ENCODE assay signal across 8 cellular contexts in the genomic region with DNA sequence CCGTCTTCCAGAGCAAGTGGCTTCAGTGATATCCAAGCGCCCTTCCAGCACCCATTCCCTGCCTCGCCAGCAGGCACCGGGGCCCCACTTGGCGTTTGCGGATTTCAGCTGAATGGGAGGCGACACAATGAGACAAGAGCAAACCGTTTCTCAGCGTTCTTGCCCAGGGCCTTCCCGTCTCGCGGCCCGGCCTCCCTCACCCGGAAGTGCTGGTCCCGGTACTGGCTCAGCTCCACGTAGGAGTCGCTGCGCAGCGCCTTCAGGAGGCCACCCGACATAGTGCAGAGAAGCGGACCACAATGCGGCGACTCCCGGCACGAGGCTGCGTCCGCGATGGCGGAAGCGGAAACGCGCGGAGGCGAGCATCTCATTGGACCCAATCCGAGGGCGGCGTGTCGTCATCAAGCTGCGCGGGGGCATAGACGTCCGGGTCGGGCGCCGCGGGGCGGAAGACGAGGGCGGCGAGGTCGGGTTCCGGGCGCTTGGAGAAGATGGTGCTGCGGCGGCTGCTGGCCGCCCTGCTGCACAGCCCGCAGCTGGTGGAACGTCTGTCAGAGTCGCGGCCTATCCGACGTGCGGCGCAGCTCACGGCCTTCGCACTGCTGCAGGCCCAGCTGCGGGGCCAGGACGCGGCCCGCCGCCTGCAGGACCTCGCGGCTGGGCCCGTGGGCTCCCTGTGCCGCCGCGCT. TPM values are rescaled to one million over a fixed set of nuclear protein-coding genes. Genes with fewer than 3 reads are reported as not detected.
DNase-seq lines count a peak whose midpoint lies in the region; ATAC-seq and TF ChIP-seq lines count a peak whose summit lies in the region.

NCBP2 (minus strand) TSS at position 303 of the 689 bp plus-strand sequence; CDS start at position 278, 25 bp downstream.

- H3K27ac ChIP-seq in ovary (peak within 1 kb of the TSS; percentile 42 to 82), thyroid gland (peak within 1 kb of the TSS; percentile 51 to 79 (median 63))

- H3K4me3 ChIP-seq in GM12865 (ENCODE audit: low read depth, low read length): peak within 1 kb of the TSS; percentile 86
- peak within 1 kb of the TSS; percentile 99 for H3K4me3 ChIP-seq in ovary
- peak within 1 kb of the TSS; percentile 67 to 100 (median 96) for H3K4me3 ChIP-seq in thyroid gland (replicated peaks in 1 of 3)

- H3K9me3 Mint-ChIP-seq in activated naive CD8-positive, alpha-beta T cell treated with anti-CD3 and anti-CD28 coated beads for 36 hours: no peaks in the 10 kb centered on the region

- TF ChIP-seq POLR2A in ovary (IDR thresholded peaks at IDR 0.05) (peak; percentile 61), thyroid gland (IDR thresholded peaks at IDR 0.05) (peak; percentile 52 to 81)

- H3K9me3 ChIP-seq in ovary (no peaks in the 10 kb centered on the region), thyroid gland (no peaks in the 10 kb centered on the region)

- H3K4me1 ChIP-seq in ovary (ENCODE audit: insufficient read depth): peaks cover 11% of the 10 kb centered on the region
- H3K4me1 ChIP-seq in thyroid gland: peaks cover 14 to 19% of the 10 kb centered on the region in 2 donors

- H3K4me3 Mint-ChIP-seq in activated naive CD8-positive, alpha-beta T cell treated with anti-CD3 and anti-CD28 coated beads for 36 hours: peak within 1 kb of the TSS; percentile 100

- H3K36me3 ChIP-seq in ovary (no peaks in the 10 kb centered on the region), thyroid gland (peaks cover 17% of the 10 kb centered on the region in 2 donors)

- H3K27ac Mint-ChIP-seq in activated naive CD8-positive, alpha-beta T cell treated with anti-CD3 and anti-CD28 coated beads for 36 hours: peak within 1 kb of the TSS; percentile 97

- H3K27me3 ChIP-seq in ovary (no peaks in the 10 kb centered on the region), thyroid gland (no peaks in the 10 kb centered on the region)

- peaks cover 4% of the 10 kb centered on the region for H3K27me3 Mint-ChIP-seq in activated naive CD8-positive, alpha-beta T cell treated with anti-CD3 and anti-CD28 coated beads for 36 hours

- WGBS in ovary, 3 donors: 0 to 1% (median 0%) methylated on average over 47 to 77 of the region's 77 CpGs
- 0% methylated on average over 16 to 44 of the region's 77 CpGs for WGBS in thyroid gland, 2 donors

- ATAC-seq in HG02642 (IDR thresholded peaks at IDR 0.05; ENCODE audit: poor library complexity, unreplicated experiment): peak; percentile 91

- TF ChIP-seq CTCF in GM12865 (IDR thresholded peaks at IDR 0.05; ENCODE audit: insufficient read depth, low read depth, low read length, missing control alignments) (peak; percentile 78), ovary (IDR thresholded peaks at IDR 0.05) (peak; percentile 39 to 73 (median 60)), thyroid gland (IDR thresholded peaks at IDR 0.05) (peak in 5 of 6 experiments; percentile 37 to 77 (median 55))

- H3K4me1 Mint-ChIP-seq in activated naive CD8-positive, alpha-beta T cell treated with anti-CD3 and anti-CD28 coated beads for 36 hours: peaks cover 45% of the 10 kb centered on the region

- intact Hi-C loops in head of caudate nucleus (cut with DNase I) (loop anchor here (1.0 to 5.0 kb wide), 2 partner anchors 75 to 205 kb away; partner anchors contain the start of genes PAK2 and SENP5), ovary (cut with DNase I) (loop anchor here in 1 of 4 donors (5.0 kb wide), 1 partner anchor 75 kb away; the partner anchor contains the start of gene SENP5), thyroid gland (cut with DNase I) (loop anchor here (2.0 kb wide), 1 partner anchor 74 kb away; no protein-coding TSS in a partner anchor)

- peak; percentile 99 for DNase-seq in GM12865 (ENCODE audit: low read depth)
- peak; percentile 100 for DNase-seq in NCI-H1105 (lab: John Stamatoyannopoulos, UW)
- DNase-seq in SKM-1 treated with dmso at 0.1 percent for 144 hours (lab: John Stamatoyannopoulos, UW; ENCODE audit: unreplicated experiment): peak; percentile 93
- peak; percentile 100 for DNase-seq in activated naive CD8-positive, alpha-beta T cell treated with anti-CD3 and anti-CD28 coated beads for 36 hours
- DNase-seq in head of caudate nucleus: peak; percentile 90 to 99 (median 97)
- DNase-seq in ovary: peak; percentile 98 to 99 (median 99)
- DNase-seq in thyroid gland: peak; percentile 98 to 99

- no peak for TF ChIP-seq EP300 in ovary (IDR thresholded peaks at IDR 0.05)

- H3K36me3 Mint-ChIP-seq in activated naive CD8-positive, alpha-beta T cell treated with anti-CD3 and anti-CD28 coated beads for 36 hours: peaks cover 56% of the 10 kb centered on the region

RNA-seq across cellular contexts. Expression of gene NCBP2, which starts in this region (rescaled TPM):
- total RNA-seq in activated naive CD8-positive, alpha-beta T cell treated with anti-CD3 and anti-CD28 coated beads for 36 hours: 100 to 1,000 TPM; 120 to 121 TPM
- total RNA-seq in ovary (10 to 100 TPM; 17.4 to 64.7 (median 45.8) TPM), thyroid gland (10 to 100 TPM; 42.4 to 61.3 (median 53.6) TPM)
- polyA plus RNA-seq in ovary: 10 to 100 TPM; 41.6 to 53.7 TPM

Comparison
In these comparisons a context has a peak if more than half of its experiments do, and no peak if none do; other contexts are left out.
1. Peak in every context shown above with its lines: DNase-seq, ATAC-seq, H3K4me3 ChIP-seq and H3K27ac ChIP-seq.